Comparison of ENCODE assay signal across 8 cellular contexts in the genomic region with DNA sequence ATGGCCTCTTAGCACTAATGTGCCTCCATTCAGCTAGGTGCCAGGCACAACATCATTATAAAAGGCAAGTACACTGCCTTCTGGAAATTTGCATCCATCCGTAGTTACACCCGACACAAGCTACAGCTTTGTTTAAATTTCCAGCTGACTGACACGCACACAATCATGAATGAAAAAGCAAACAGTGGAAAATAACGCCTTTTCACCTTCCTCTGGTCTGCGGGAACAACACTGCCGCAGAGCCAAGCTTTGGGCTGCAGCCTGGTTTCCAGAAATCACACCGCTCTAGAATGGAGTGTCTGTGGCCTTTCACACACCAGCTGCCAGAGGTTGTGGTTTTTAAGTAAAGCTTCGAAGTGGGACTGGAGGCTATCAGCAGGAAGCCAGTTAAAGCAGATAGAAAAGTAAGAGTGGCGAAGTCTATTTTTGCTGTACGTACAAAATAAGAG.
A peak's percentile ranks its signal among the peaks of the same experiment; 100 is the strongest.
DNase-seq lines count a peak whose midpoint lies in the region; ATAC-seq, FAIRE-seq and TF ChIP-seq lines count a peak whose summit lies in the region.

No MANE protein-coding gene starts in this region.

- H3K4me3 ChIP-seq in K562, result no peak overlapping the region
- H3K4me3 ChIP-seq in BE2C (ENCODE audit: low read depth, low read length), result no peak overlapping the region
- H3K4me3 ChIP-seq in vagina, result no peak overlapping the region

- no peak for FAIRE-seq in K562 (lab: Jason Lieb, UNC)

- intact Hi-C loops in K562 (cut with micrococcal nuclease), result no loop called here
- intact Hi-C loops in vagina (cut with DNase I), result loop anchor here (5.0 kb wide), 1 partner anchor 1377 kb away; no protein-coding TSS in a partner anchor

- DNase-seq in GM10266 (ENCODE audit: extremely low spot score) (peak; percentile 62), NCI-H1417 treated with DMSO at 0.1 percent for 48 hours (lab: John Stamatoyannopoulos, UW) (peak; percentile 52), K562 (ENCODE audit: extremely low read depth in 1 of 4, low spot score in 3 of 4) (no peak), endothelial cell (ENCODE audit: low spot score) (no peak), BE2C (no peak), vagina (ENCODE audit: extremely low spot score in 2 of 2) (no peak), inferior parietal cortex (ENCODE audit: extremely low spot score) (no peak)

- CTCF ChIA-PET in K562 (lab: Yijun Ruan, JAX; ENCODE audit: low intra/inter-chr PET ratio), result no interaction called here

- no peak overlapping the region for H3K9ac ChIP-seq in K562 (ENCODE audit: insufficient read depth in 1 of 2, low read depth in 2 of 2, low read length in 2 of 2)

- no peak for TF ChIP-seq RAD21 in K562 (CRISPR knock-in tag; conservative IDR thresholded peaks at IDR 0.05 in 1 of 2, IDR thresholded peaks at IDR 0.05 in 1 of 2)

- H3K9me3 ChIP-seq in K562 (replicated peaks; ENCODE audit: control insufficient read depth, insufficient read depth, low read depth, low read length) (no peaks in the 10 kb centered on the region), BE2C (no peaks in the 10 kb centered on the region), vagina (no peaks in the 10 kb centered on the region)

- BruUV-seq in K562 (replicated peaks; lab: Mats Ljungman, UMichigan), result no TSS peak

- H3K4me1 Mint-ChIP-seq in endothelial cell (ENCODE audit: unreplicated experiment), result peaks cover 2% of the 10 kb centered on the region

- no peaks in the 10 kb centered on the region for H3K36me3 ChIP-seq in K562 (ENCODE audit: control insufficient read depth, insufficient read depth, low read length)
- H3K36me3 ChIP-seq in BE2C, result no peaks in the 10 kb centered on the region
- no peaks in the 10 kb centered on the region for H3K36me3 ChIP-seq in vagina

- no peak for TF ChIP-seq EP300 in K562 (IDR thresholded peaks at IDR 0.05; ENCODE audit: low read length)

- no peaks in the 10 kb centered on the region for H3K9me1 ChIP-seq in K562 (ENCODE audit: control insufficient read depth, insufficient read depth, low read length)

- no peak for TF ChIP-seq POLR2A in K562 (conservative IDR thresholded peaks at IDR 0.05)
- no peak for TF ChIP-seq POLR2A in vagina (IDR thresholded peaks at IDR 0.05)

- H3K36me3 Mint-ChIP-seq in endothelial cell (ENCODE audit: low read depth, unreplicated experiment), result no peaks in the 10 kb centered on the region

- no peak overlapping the region for H3K27ac ChIP-seq in K562 (ENCODE audit: extremely low read depth, low read depth, low read length)
- H3K27ac ChIP-seq in vagina, result no peak overlapping the region

- H3K27me3 ChIP-seq in K562 (ENCODE audit: control insufficient read depth in 2 of 2, insufficient read depth in 2 of 2, low read length in 2 of 2) (peaks cover 29 to 48% of the 10 kb centered on the region in 2 experiments; a peak in 4 of 5 replicates), BE2C (peaks cover 26% of the 10 kb centered on the region), vagina (no peaks in the 10 kb centered on the region)

- H3K4me2 ChIP-seq in K562 (ENCODE audit: insufficient read depth, low read length), result no peak overlapping the region; the same call in 1 of the 2 replicates

- POLR2A ChIA-PET in K562 (lab: Yijun Ruan, JAX), result interaction anchor here (1.4 to 2.5 kb wide), 2 partner anchors 11 to 34 kb away, joined by 3 to 8 read pairs; no protein-coding TSS in a partner anchor

- H3K4me1 ChIP-seq in K562 (replicated peaks in 1 of 2; ENCODE audit: control insufficient read depth in 2 of 2, insufficient read depth in 2 of 2, low read length in 2 of 2) (peaks cover 0 to 10% of the 10 kb centered on the region in 2 experiments; a peak in 3 of 5 replicates), BE2C (no peaks in the 10 kb centered on the region), vagina (no peaks in the 10 kb centered on the region)

- H3K4me3 Mint-ChIP-seq in endothelial cell (ENCODE audit: unreplicated experiment), result no peak overlapping the region

- H2AFZ ChIP-seq in K562 (ENCODE audit: low read depth, low read length), result no peak overlapping the region

- in situ Hi-C loops in K562 (cut with MboI), result no loop called here

- 0 out of 2 replicates have a peak, but pooled peaks cover 4% of the 10 kb centered on the region for H4K20me1 ChIP-seq in K562 (replicated peaks; ENCODE audit: control insufficient read depth, insufficient read depth, low read length)

- no peak for TF ChIP-seq CTCF in GM10266 (IDR thresholded peaks at IDR 0.05; ENCODE audit: control insufficient read depth, insufficient read depth, low read depth, missing control alignments)
- TF ChIP-seq CTCF in K562 (IDR thresholded peaks at IDR 0.05 in 2 of 3, conservative IDR thresholded peaks at IDR 0.05 in 1 of 3; ENCODE audit: insufficient read depth in 2 of 3, low read depth in 1 of 3, low read length in 3 of 3), result no peak
- TF ChIP-seq CTCF in endothelial cell (IDR thresholded peaks at IDR 0.05; ENCODE audit: unreplicated experiment), result no peak
- no peak for TF ChIP-seq CTCF in BE2C (IDR thresholded peaks at IDR 0.05; ENCODE audit: low read depth, low read length)
- no peak for TF ChIP-seq CTCF in vagina (IDR thresholded peaks at IDR 0.05)

- no peaks in the 10 kb centered on the region for H3K9me3 Mint-ChIP-seq in endothelial cell (ENCODE audit: unreplicated experiment)

- no peak overlapping the region for H3K27ac Mint-ChIP-seq in endothelial cell (ENCODE audit: unreplicated experiment)

- ATAC-seq in GM21528 (IDR thresholded peaks at IDR 0.05; ENCODE audit: low FRiP score, unreplicated experiment) (peak; percentile 78), K562 (no peak)

- H3K27me3 Mint-ChIP-seq in endothelial cell (ENCODE audit: unreplicated experiment), result peaks cover 2% of the 10 kb centered on the region

- WGBS in K562 (ENCODE audit: insufficient coverage, low coverage, missing lambda C conversion rate), result 13% methylated on average over 10 of the region's 10 CpGs

- no peaks in the 10 kb centered on the region for H3K79me2 ChIP-seq in K562 (ENCODE audit: control insufficient read depth, insufficient read depth, low read length)

TF ChIP-seq in K562, 482 proteins besides CTCF, POLR2A, EP300 and RAD21:
- TF ChIP-seq ATF7 (IDR thresholded peaks at IDR 0.05), result no peak
- TF ChIP-seq ZNF263 (CRISPR knock-in tag; IDR thresholded peaks at IDR 0.05; ENCODE audit: borderline replicate concordance), result no peak
- no peak for TF ChIP-seq ZNF507 (tag; conservative IDR thresholded peaks at IDR 0.05)
- 0 out of 2 replicates have a peak, but pooled peaks have one; percentile 17 for TF ChIP-seq ETV1 (tag; conservative IDR thresholded peaks at IDR 0.05; ENCODE audit: low read depth)
- no peak for TF ChIP-seq RBBP5 (IDR thresholded peaks at IDR 0.05; ENCODE audit: borderline replicate concordance, insufficient read depth, low read length, poor library complexity, severe bottlenecking)
- TF ChIP-seq CEBPZ (IDR thresholded peaks at IDR 0.05; ENCODE audit: borderline replicate concordance, low read depth, low read length), result no peak
- TF ChIP-seq NFIX (CRISPR knock-in tag; IDR thresholded peaks at IDR 0.05; ENCODE audit: low read depth), result no peak
- TF ChIP-seq GTF2B (IDR thresholded peaks at IDR 0.05; ENCODE audit: extremely low read depth, insufficient read length), result no peak

Comparison
In these comparisons a context has a peak if more than half of its experiments do, and no peak if none do; other contexts are left out.
1. DNase-seq: peak in GM10266 (single experiment) and NCI-H1417 treated with DMSO at 0.1 percent for 48 hours (single experiment); none in K562 (0 of 4), endothelial cell (single experiment), BE2C (single experiment), vagina (0 of 2) and inferior parietal cortex (single experiment).